8 cellular contexts compared by ENCODE assay signal in the genomic region with DNA sequence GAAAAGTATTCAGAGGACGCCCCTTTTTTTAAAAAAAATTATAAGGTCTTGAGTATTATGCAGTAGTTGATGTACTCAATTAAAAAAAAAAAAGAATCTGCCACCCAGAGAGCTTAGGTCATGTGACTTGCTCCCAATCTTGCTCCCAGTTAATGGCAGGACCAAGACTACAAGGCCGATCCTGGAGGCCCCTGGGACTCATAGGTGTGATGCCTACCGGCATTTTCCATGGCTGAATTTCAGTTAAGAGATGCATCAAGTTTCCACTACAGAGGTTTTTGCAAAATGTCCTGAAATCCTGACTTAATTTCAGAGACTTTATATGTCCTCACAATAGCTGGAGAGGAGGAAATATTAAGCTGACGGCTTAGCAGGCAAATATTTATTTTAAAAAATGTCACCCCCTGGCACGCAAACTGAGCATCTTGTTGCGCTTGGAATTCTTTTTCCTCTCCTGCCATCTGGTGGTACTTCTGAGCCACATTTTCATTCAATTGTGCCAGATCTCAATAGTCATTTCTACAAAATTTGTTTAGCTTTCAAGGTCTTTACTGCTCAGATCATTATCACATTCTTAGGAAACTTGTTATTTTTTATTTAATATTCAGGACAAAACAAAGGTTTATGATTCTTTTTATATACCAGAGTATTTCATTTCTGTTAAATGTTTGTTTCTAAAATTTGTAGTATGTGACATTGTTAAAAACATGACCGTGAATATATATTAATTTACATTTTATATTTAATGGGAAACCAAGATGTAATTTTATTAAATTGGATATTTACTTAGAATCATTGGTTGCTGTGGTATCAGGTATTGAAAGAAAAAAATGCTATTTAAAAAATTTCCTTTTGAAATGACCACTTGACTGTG.
DNase-seq lines count a peak whose midpoint lies in the region; ATAC-seq, FAIRE-seq and TF ChIP-seq lines count a peak whose summit lies in the region.

No MANE protein-coding gene starts in this region.

- no peaks in the 10 kb centered on the region for H3K9me3 ChIP-seq in A673 (ENCODE audit: low read depth, low read length, poor library complexity, severe bottlenecking)
- no peaks in the 10 kb centered on the region for H3K9me3 ChIP-seq in OCI-LY3 (ENCODE audit: insufficient read depth, low read length)
- no peaks in the 10 kb centered on the region for H3K9me3 ChIP-seq in pancreas

- peak; percentile 62 for TF ChIP-seq CTCF in A673 (conservative IDR thresholded peaks at IDR 0.05; ENCODE audit: low read depth, low read length)
- peak; percentile 26 for TF ChIP-seq CTCF in GM12873 (IDR thresholded peaks at IDR 0.05; ENCODE audit: insufficient read depth, low read depth, low read length, missing control alignments)
- TF ChIP-seq CTCF in OCI-LY3 (IDR thresholded peaks at IDR 0.05; ENCODE audit: low read depth, low read length), result peak; percentile 74
- TF ChIP-seq CTCF in epithelial cell of esophagus (IDR thresholded peaks at IDR 0.05; ENCODE audit: insufficient read depth, low read depth, low read length, missing control alignments), result peak; percentile 74
- TF ChIP-seq CTCF in pancreas (IDR thresholded peaks at IDR 0.05), result peak in 3 of 4 donors; percentile 33 to 46 (median 43)

- H4K20me1 ChIP-seq in OCI-LY3 (ENCODE audit: insufficient read depth, low read length), result no peaks in the 10 kb centered on the region

- BruUV-seq in A673 (replicated peaks; lab: Mats Ljungman, UMichigan), result no TSS peak

- no peak overlapping the region for H2AFZ ChIP-seq in OCI-LY3 (ENCODE audit: low read depth, low read length)

- H3K79me2 ChIP-seq in OCI-LY3 (ENCODE audit: low read length), result no peaks in the 10 kb centered on the region

- H3K27ac ChIP-seq in A673 (ENCODE audit: low read depth, low read length, poor library complexity, severe bottlenecking), result no peak overlapping the region
- H3K27ac ChIP-seq in OCI-LY3 (ENCODE audit: low read length), result no peak overlapping the region
- H3K27ac ChIP-seq in pancreas, result no peak overlapping the region

- H3K27me3 ChIP-seq in A673 (replicated peaks; ENCODE audit: insufficient read depth, low read depth, low read length, poor library complexity) (no peaks in the 10 kb centered on the region), OCI-LY3 (ENCODE audit: low read depth, low read length) (0 out of 2 replicates have a peak, but pooled peaks cover under 1% of the 10 kb centered on the region), pancreas (no peaks in the 10 kb centered on the region)

- no peaks in the 10 kb centered on the region for H3K4me1 ChIP-seq in A673 (ENCODE audit: insufficient read depth, low read length, poor library complexity, severe bottlenecking)
- 0 out of 2 replicates have a peak, but pooled peaks cover 4% of the 10 kb centered on the region for H3K4me1 ChIP-seq in OCI-LY3 (ENCODE audit: low read length)
- H3K4me1 ChIP-seq in pancreas, result peaks cover 0 to 7% (median 0%) of the 10 kb centered on the region in 3 donors

- H3K4me3 ChIP-seq in A673 (ENCODE audit: low read depth, low read length, poor library complexity, severe bottlenecking), result no peak overlapping the region
- H3K4me3 ChIP-seq in OCI-LY3 (ENCODE audit: low read length), result no peak overlapping the region
- H3K4me3 ChIP-seq in epithelial cell of esophagus (ENCODE audit: low read length), result no peak overlapping the region
- H3K4me3 ChIP-seq in pancreas, result no peak overlapping the region

- H3K36me3 ChIP-seq in A673 (ENCODE audit: insufficient read depth, low read length, poor library complexity, severe bottlenecking), result no peaks in the 10 kb centered on the region
- no peaks in the 10 kb centered on the region for H3K36me3 ChIP-seq in OCI-LY3 (replicated peaks; ENCODE audit: low read depth, low read length)
- no peaks in the 10 kb centered on the region for H3K36me3 ChIP-seq in pancreas

- CTCF ChIA-PET in A673 (lab: Charles Lee), result interaction anchor here (0.6 to 0.7 kb wide), 2 partner anchors 79 to 430 kb away, joined by 3 to 5 read pairs; no protein-coding TSS in a partner anchor

- DNase-seq in A673 (ENCODE audit: low spot score), result peak; percentile 37
- peak; percentile 72 for DNase-seq in epithelial cell of esophagus (ENCODE audit: low read depth)
- peak in 1 of 6 donors; percentile 31 for DNase-seq in pancreas

- no peak overlapping the region for H3K9ac ChIP-seq in OCI-LY3 (ENCODE audit: low read length)

- WGBS in pancreas, 2 donors, result 26 to 33% methylated on average over 7 of the region's 7 CpGs

- ATAC-seq in pancreas, result peak; percentile 59 to 79 (median 69)
- ATAC-seq in HG03460 (IDR thresholded peaks at IDR 0.05; ENCODE audit: unreplicated experiment), result no peak
- no peak for ATAC-seq in GM18502 (IDR thresholded peaks at IDR 0.05; ENCODE audit: poor library complexity, unreplicated experiment)
- no peak for ATAC-seq in GM18498 (IDR thresholded peaks at IDR 0.05; ENCODE audit: unreplicated experiment)

- intact Hi-C loops in A673 (cut with micrococcal nuclease; ENCODE audit: unreplicated experiment), result loop anchor here (2.0 to 10.0 kb wide), 3 partner anchors 497 to 911 kb away; no protein-coding TSS in a partner anchor
- intact Hi-C loops in pancreas (cut with DNase I), result loop anchor here in 2 of 3 donors (5.0 to 10.0 kb wide), 2 partner anchors 681 to 689 kb away; no protein-coding TSS in a partner anchor

- FAIRE-seq in pancreas (lab: Jason Lieb, UNC), result peak; percentile 95

- POLR2A ChIA-PET in A673 (lab: Charles Lee; ENCODE audit: low non-redundant PET), result no interaction called here

- peak overlapping the region; percentile 27 for H3K4me2 ChIP-seq in OCI-LY3 (ENCODE audit: low read length)

Comparison
In these comparisons a context has a peak if more than half of its experiments do, and no peak if none do; other contexts are left out.
1. ATAC-seq: peak in pancreas (4 of 4); none in HG03460 (single experiment), GM18502 (single experiment) and GM18498 (single experiment).
2. Peak in every context shown above with its lines, with median percentiles within 50 percentile points of each other: CTCF ChIP-seq.